ENCODE assay signal across 8 cellular contexts in genomic region chr10:79779310-79779938, GRCh38. TPM values are rescaled to one million over a fixed set of nuclear protein-coding genes. Genes with fewer than 3 reads are reported as not detected.
DNase-seq lines count a peak whose midpoint lies in the region; ATAC-seq and TF ChIP-seq lines count a peak whose summit lies in the region.
"Not testable (repeated sequence)": the region's sequence is repeated elsewhere in the genome, so short reads cannot be mapped to it uniquely, and the experiment has no call there.

No MANE protein-coding gene starts in this region.

- H3K9me3 Mint-ChIP-seq in memory B cell = not testable (repeated sequence)

- H3K4me1 ChIP-seq in Peyer's patch = not testable (repeated sequence)

- DNase-seq in BJ (ENCODE audit: low read depth) (peak; percentile 5), Peyer's patch (peak; percentile 50 to 86 (median 70)), epithelial cell of esophagus (ENCODE audit: low read depth) (peak; percentile 75), memory B cell (ENCODE audit: low spot score in 2 of 2) (peak; percentile 49 to 57)
- DNase-seq in activated T-cell treated with anti-CD3 and anti-CD28 coated beads, Interleukin-2, amount 50 U/mL, for 1 hour = peak; percentile 59
- peak; percentile 15 to 30 (median 27) for DNase-seq in stimulated activated CD4-positive, alpha-beta T cell treated with anti-CD3 and anti-CD28 coated beads, TNF-alpha, amount 100 ng/mL, for 1 hour (ENCODE audit: low read depth in 3 of 3, low spot score in 1 of 3)

- not testable (repeated sequence) for H3K4me3 Mint-ChIP-seq in memory B cell

- ATAC-seq in GM19397 (IDR thresholded peaks at IDR 0.05; ENCODE audit: unreplicated experiment) (peak; percentile 88), HG03354 (IDR thresholded peaks at IDR 0.05; ENCODE audit: poor library complexity, severe bottlenecking, unreplicated experiment) (peak; percentile 98), memory B cell (ENCODE audit: low read depth) (peak; percentile 95)

- not testable (repeated sequence) for H3K27ac Mint-ChIP-seq in memory B cell

- not testable (repeated sequence) for H3K4me1 Mint-ChIP-seq in memory B cell

- not testable (repeated sequence) for H3K27me3 Mint-ChIP-seq in memory B cell

- TF ChIP-seq POLR2A in Peyer's patch (IDR thresholded peaks at IDR 0.05) = not testable (repeated sequence)

- POLR2A ChIA-PET in BJ (lab: Charles Lee) = not testable (repeated sequence)

- H3K9me3 ChIP-seq in Peyer's patch = not testable (repeated sequence)

- H3K36me3 ChIP-seq in BJ (ENCODE audit: control insufficient read depth, insufficient read depth, low read length); Peyer's patch: not testable (repeated sequence)

- not testable (repeated sequence) for H3K27ac ChIP-seq in Peyer's patch

- not testable (repeated sequence) for H3K27me3 ChIP-seq in BJ (ENCODE audit: control insufficient read depth, insufficient read depth, low read length); Peyer's patch

- not testable (repeated sequence) for H3K4me3 ChIP-seq in BJ (ENCODE audit: low read depth, low read length); Peyer's patch; epithelial cell of esophagus (ENCODE audit: low read length)

- CTCF ChIA-PET in BJ (lab: Yijun Ruan, JAX) = not testable (repeated sequence)

- H3K36me3 Mint-ChIP-seq in memory B cell = not testable (repeated sequence)

- peak; percentile 56 for TF ChIP-seq CTCF in BJ (IDR thresholded peaks at IDR 0.05; ENCODE audit: insufficient read depth, low read depth, low read length)
- peak in 4 of 6 experiments; percentile 48 to 70 (median 62) for TF ChIP-seq CTCF in Peyer's patch (IDR thresholded peaks at IDR 0.05)
- TF ChIP-seq CTCF in epithelial cell of esophagus (IDR thresholded peaks at IDR 0.05; ENCODE audit: insufficient read depth, low read depth, low read length, missing control alignments) = peak; percentile 55

RNA-seq across cellular contexts. Expression of gene NUTM2E, which starts 47.1 kb away (rescaled TPM):
- polyA plus RNA-seq in BJ (2011; rRNA removed) = 0.13 and 0.22 TPM in 2 replicates
- polyA minus RNA-seq in BJ (2011; rRNA and poly(A)+ RNA removed) = not detected in 2 replicates
- 1 to 10 TPM in 1 of 4 donors, not detected in 3; 2.5 TPM for total RNA-seq in Peyer's patch

Comparison
In these comparisons a context has a peak if more than half of its experiments do, and no peak if none do; other contexts are left out.
1. DNase-seq: peak in every context shown above with its lines; median percentile 75 in epithelial cell of esophagus; 70 in Peyer's patch; 59 in activated T-cell treated with anti-CD3 and anti-CD28 coated beads, Interleukin-2, amount 50 U/mL, for 1 hour; 53 in memory B cell; 27 in stimulated activated CD4-positive, alpha-beta T cell treated with anti-CD3 and anti-CD28 coated beads, TNF-alpha, amount 100 ng/mL, for 1 hour; 5 in BJ.